ENCODE assay signal across 9 cellular contexts in the genomic region with DNA sequence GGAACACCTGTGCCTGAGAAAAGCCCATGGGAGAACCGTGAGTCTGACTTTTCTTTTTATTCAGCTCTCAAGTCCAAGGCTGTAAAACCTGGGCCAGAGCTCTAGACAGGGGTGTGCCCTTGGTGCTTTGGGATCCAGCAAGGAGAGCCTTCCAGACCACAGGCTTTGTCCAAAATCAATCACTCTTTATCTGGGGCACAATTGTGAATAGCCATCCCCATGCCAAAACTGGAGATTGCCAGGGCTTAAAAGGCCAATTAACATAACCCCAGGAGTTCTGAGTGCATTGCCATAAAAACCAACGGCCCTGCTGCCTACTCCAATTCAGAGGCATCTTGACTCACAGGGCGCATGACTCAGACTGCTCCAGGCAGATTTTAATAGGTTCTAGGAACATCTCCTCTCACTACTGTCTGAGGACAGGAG.
A peak's percentile ranks its signal among the peaks of the same experiment; 100 is the strongest.
DNase-seq lines count a peak whose midpoint lies in the region; ATAC-seq lines count a peak whose summit lies in the region.
"Had no signal": no experiment of that assay in that cellular context is flagged by ENCODE, and none has a peak within 500 bp of the region (broad histone marks: within the 10 kb centered on the region; RNA-seq: fewer than 3 reads in every experiment).

No MANE protein-coding gene starts in this region.

- H3K9me3 Mint-ChIP-seq in activated T-helper 1 cell treated with anti-CD3 and anti-CD28 coated beads, Interleukin-12 subunit alpha, Interleukin-12 subunit beta, Interleukin-2, Interleukin-4 antibody, amounts not matched to agents 30 ng/mL and 10 ng/mL and 1 ng/mL, durations not matched to agents 14 hours and 24 hours and 36 hours, result no peaks in the 10 kb centered on the region

- ATAC-seq in HG03095 (IDR thresholded peaks at IDR 0.05; ENCODE audit: unreplicated experiment) (no peak), GM18517 (IDR thresholded peaks at IDR 0.05; ENCODE audit: unreplicated experiment) (no peak), GM19395 (IDR thresholded peaks at IDR 0.05; ENCODE audit: unreplicated experiment) (no peak)

- H3K27me3 Mint-ChIP-seq in activated T-helper 1 cell treated with anti-CD3 and anti-CD28 coated beads, Interleukin-12 subunit alpha, Interleukin-12 subunit beta, Interleukin-2, Interleukin-4 antibody, amounts not matched to agents 30 ng/mL and 10 ng/mL and 1 ng/mL, durations not matched to agents 14 hours and 24 hours and 36 hours (ENCODE audit: insufficient read depth), result peaks cover 2% of the 10 kb centered on the region

- DNase-seq in Caki2 (ENCODE audit: low read depth) (peak; percentile 7), NCI-H1092 treated with DMSO at 0.1 percent for 48 hours (lab: John Stamatoyannopoulos, UW) (peak; percentile 92), amniotic epithelial cell (ENCODE audit: low read depth) (peak; percentile 33), kidney glomerular epithelial cell (lab: John Stamatoyannopoulos, UW) (peak; percentile 16)
- DNase-seq in activated T-helper 1 cell treated with anti-CD3 and anti-CD28 coated beads, Interleukin-12 subunit alpha, Interleukin-12 subunit beta, Interleukin-2, Interleukin-4 antibody, amounts not matched to agents 30 ng/mL and 10 ng/mL and 1 ng/mL, durations not matched to agents 14 hours and 24 hours and 36 hours (ENCODE audit: low spot score), result no peak
- DNase-seq: activated CD4-positive, CD25-positive, alpha-beta regulatory T cell had no signal

- no peak overlapping the region for H3K27ac Mint-ChIP-seq in activated T-helper 1 cell treated with anti-CD3 and anti-CD28 coated beads, Interleukin-12 subunit alpha, Interleukin-12 subunit beta, Interleukin-2, Interleukin-4 antibody, amounts not matched to agents 30 ng/mL and 10 ng/mL and 1 ng/mL, durations not matched to agents 14 hours and 24 hours and 36 hours

- H3K4me1 Mint-ChIP-seq in activated T-helper 1 cell treated with anti-CD3 and anti-CD28 coated beads, Interleukin-12 subunit alpha, Interleukin-12 subunit beta, Interleukin-2, Interleukin-4 antibody, amounts not matched to agents 30 ng/mL and 10 ng/mL and 1 ng/mL, durations not matched to agents 14 hours and 24 hours and 36 hours (ENCODE audit: low read depth), result no peaks in the 10 kb centered on the region

- no peaks in the 10 kb centered on the region for H3K36me3 Mint-ChIP-seq in activated T-helper 1 cell treated with anti-CD3 and anti-CD28 coated beads, Interleukin-12 subunit alpha, Interleukin-12 subunit beta, Interleukin-2, Interleukin-4 antibody, amounts not matched to agents 30 ng/mL and 10 ng/mL and 1 ng/mL, durations not matched to agents 14 hours and 24 hours and 36 hours (ENCODE audit: low read depth)

- intact Hi-C loops in activated T-helper 1 cell treated with anti-CD3 and anti-CD28 coated beads, Interleukin-12 subunit alpha, Interleukin-12 subunit beta, Interleukin-2, Interleukin-4 antibody, amounts not matched to agents 30 ng/mL and 10 ng/mL and 1 ng/mL, durations not matched to agents 14 hours and 24 hours and 36 hours (cut with micrococcal nuclease), result no loop called here

- in situ Hi-C loops in Caki2 (cut with HindIII; ENCODE audit: low pct_unique_long_range_greater_than_20kb, low sequenced_read_pairs), result no loop called here

- H3K4me3 Mint-ChIP-seq in activated T-helper 1 cell treated with anti-CD3 and anti-CD28 coated beads, Interleukin-12 subunit alpha, Interleukin-12 subunit beta, Interleukin-2, Interleukin-4 antibody, amounts not matched to agents 30 ng/mL and 10 ng/mL and 1 ng/mL, durations not matched to agents 14 hours and 24 hours and 36 hours, result no peak overlapping the region
